ENCODE assay signal across 22 cellular contexts in the genomic region with DNA sequence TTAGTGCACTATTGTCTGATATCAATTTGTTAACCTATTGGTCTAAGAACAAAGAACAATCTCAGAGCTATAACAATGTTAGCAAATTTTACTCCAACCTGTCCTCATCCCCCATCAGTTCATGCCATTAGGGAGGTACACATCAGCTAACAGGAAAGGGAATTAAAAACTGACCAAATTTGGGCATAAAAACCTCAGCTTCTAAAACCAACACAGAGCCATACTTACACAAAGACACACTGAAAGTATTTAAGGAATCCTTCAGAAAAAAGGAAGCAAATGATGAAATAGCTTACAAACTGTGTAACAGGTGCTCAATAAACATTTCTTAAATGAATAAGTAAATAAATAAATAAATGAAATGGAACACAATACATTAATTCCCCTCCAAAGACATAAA.
"Had no signal": no experiment of that assay in that cellular context is flagged by ENCODE, and none has a peak within 500 bp of the region (broad histone marks: within the 10 kb centered on the region; RNA-seq: fewer than 3 reads in every experiment).

No MANE protein-coding gene starts in this region.

- H3K27me3 ChIP-seq: ascending aorta, breast epithelium, hepatocyte, tibial nerve had no signal

- H3K9me3 ChIP-seq: ascending aorta, breast epithelium, tibial nerve had no signal

- H3K27ac ChIP-seq: breast epithelium, hepatocyte, psoas muscle, tibial nerve had no signal

- H3K79me2 ChIP-seq: hepatocyte had no signal

- H3K36me3 ChIP-seq: breast epithelium had no signal

- ATAC-seq: activated CD8-positive, alpha-beta T cell treated with anti-CD3 and anti-CD28 coated beads, Interleukin-2, amount 10 ng/mL, durations not matched to agents 7 days and 5 days; left cardiac atrium; natural killer cell treated with Interleukin-12 subunit alpha and Interleukin-12 subunit beta and Interleukin-15 and Interleukin-18, amount 100 ng/mL, for 72 hours; psoas muscle; right cardiac atrium; stimulated activated effector memory CD8-positive, alpha-beta T cell treated with anti-CD3 and anti-CD28 coated beads, Interleukin-12 subunit alpha, Interleukin-12 subunit beta, amount 100 ng/mL, for 72 hours; stimulated activated naive CD8-positive, alpha-beta T cell treated with anti-CD3 and anti-CD28 coated beads, Interleukin-15, amount 100 ng/mL, for 72 hours had no signal

- H3K4me2 ChIP-seq: hepatocyte had no signal

- H3K4me1 ChIP-seq: breast epithelium, psoas muscle had no signal

- H2AFZ ChIP-seq: hepatocyte had no signal

- DNase-seq: activated CD4-positive, alpha-beta T cell treated with anti-CD3 and anti-CD28 coated beads for 1 hour; activated CD4-positive, alpha-beta T cell treated with anti-CD3 and anti-CD28 coated beads, Interleukin-2, amount 50 U/mL, for 1 hour; activated CD8-positive, alpha-beta T cell treated with anti-CD3 and anti-CD28 coated beads, Interleukin-2, amount 10 ng/mL, durations not matched to agents 7 days and 5 days; activated gamma-delta T cell treated with Interleukin-2 at 50 U/mL for 16 hours; cortex of kidney; effector CD4-positive, alpha-beta T cell; erythroblast; foreskin melanocyte; glutamatergic neuron; left cardiac atrium; psoas muscle; right cardiac atrium; stimulated activated CD4-positive, alpha-beta T cell treated with anti-CD3 and anti-CD28 coated beads, Interleukin-12 subunit alpha, Interleukin-12 subunit beta, amount 100 ng/mL, for 4 hours; stimulated activated CD4-positive, alpha-beta T cell treated with anti-CD3 and anti-CD28 coated beads, Interleukin-1b, Interleukin-23, amount 100 ng/mL, for 48 hours; stimulated activated naive CD8-positive, alpha-beta T cell treated with anti-CD3 and anti-CD28 coated beads, Interleukin-15, amount 100 ng/mL, for 72 hours; T-helper 9 cell had no signal

- H3K4me3 ChIP-seq: ascending aorta, breast epithelium, hepatocyte, psoas muscle, tibial nerve had no signal
